ENCODE assay signal across 32 cellular contexts in the genomic region with DNA sequence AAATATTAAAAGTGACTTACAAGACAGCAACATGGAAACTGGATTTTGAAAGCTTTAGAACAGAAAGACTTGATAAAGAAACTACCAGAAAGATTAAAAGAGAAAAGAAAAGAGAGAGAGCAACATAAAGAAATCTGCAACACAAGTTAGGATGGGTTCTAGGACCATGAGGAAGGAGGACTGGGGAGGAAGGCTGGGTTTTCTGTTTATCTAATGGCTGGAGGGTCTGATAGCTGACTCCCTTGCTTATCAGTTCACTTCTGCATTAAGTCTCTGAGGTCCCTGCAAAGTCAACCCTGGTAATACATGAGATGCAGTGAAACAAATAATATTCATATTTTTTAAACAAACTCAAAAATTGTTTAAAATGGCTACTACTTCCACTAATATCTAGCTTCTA.
"Had no signal": no experiment of that assay in that cellular context is flagged by ENCODE, and none has a peak within 500 bp of the region (broad histone marks: within the 10 kb centered on the region; RNA-seq: fewer than 3 reads in every experiment).

No MANE protein-coding gene starts in this region.

- H3K27ac ChIP-seq: body of pancreas, colonic mucosa, epithelial cell of prostate had no signal

- H3K4me1 ChIP-seq: adrenal gland, body of pancreas, colonic mucosa had no signal

- FAIRE-seq: endometrium, endothelial cell of umbilical vein, frontal cortex had no signal

- ATAC-seq: activated CD8-positive, alpha-beta T cell treated with anti-CD3 and anti-CD28 coated beads, Interleukin-2, amount 10 ng/mL, durations not matched to agents 7 days and 5 days; activated naive CD8-positive, alpha-beta T cell treated with anti-CD3 and anti-CD28 coated beads, Interleukin-2, amount 50 U/mL, for 24 hours; activated T-cell treated with anti-CD3 and anti-CD28 coated beads, Interleukin-2, amount 50 U/mL, for 4 hours; body of pancreas; esophagus mucosa; T-helper 17 cell had no signal

- DNase-seq: activated CD4-positive, alpha-beta memory T cell treated with anti-CD3 and anti-CD28 coated beads for 36 hours; activated CD4-positive, alpha-beta T cell treated with anti-CD3 and anti-CD28 coated beads for 36 hours; activated CD4-positive, alpha-beta T cell treated with anti-CD3 and anti-CD28 coated beads, Interleukin-2, amount 10 ng/mL, durations not matched to agents 24 days and 14 days; activated CD4-positive, CD25-positive, alpha-beta regulatory T cell; activated CD4-positive, CD25-positive, alpha-beta regulatory T cell treated with anti-CD3 and anti-CD28 coated beads, Interleukin-2, amount 50 U/mL, for 72 hours; activated CD8-positive, alpha-beta memory T cell treated with anti-CD3 and anti-CD28 coated beads, Interleukin-2, amount 50 U/mL, for 48 hours; activated CD8-positive, alpha-beta T cell treated with anti-CD3 and anti-CD28 coated beads, Interleukin-2, amount 10 ng/mL, durations not matched to agents 7 days and 5 days; activated effector memory CD4-positive, alpha-beta T cell treated with anti-CD3 and anti-CD28 coated beads, Interleukin-2, amount 50 U/mL, for 16 hours; activated naive CD4-positive, alpha-beta T cell treated with anti-CD3 and anti-CD28 coated beads for 36 hours; activated naive CD8-positive, alpha-beta T cell treated with anti-CD3 and anti-CD28 coated beads for 36 hours; activated naive CD8-positive, alpha-beta T cell treated with anti-CD3 and anti-CD28 coated beads, Interleukin-2, amount 50 U/mL, for 24 hours; activated T-cell treated with anti-CD3 and anti-CD28 coated beads for 4 hours; activated T-cell treated with anti-CD3 and anti-CD28 coated beads, Interleukin-2, amount 50 U/mL, for 4 hours; adrenal gland; amygdala; aorta; body of pancreas; central memory CD4-positive, alpha-beta T cell; cerebellar nuclear complex; colonic mucosa; effector CD8-positive, alpha-beta T cell; foreskin fibroblast; head of caudate nucleus; hippocampal formation; T-helper 1 cell; T-helper 17 cell; T1000 had no signal

- H3K4me3 ChIP-seq: adrenal gland, body of pancreas, colonic mucosa had no signal

- H3K9me3 ChIP-seq: colonic mucosa had no signal

- H3K27me3 ChIP-seq: adrenal gland, body of pancreas, colonic mucosa had no signal

- H3K36me3 ChIP-seq: adrenal gland, colonic mucosa had no signal
